Comparison of ENCODE assay signal across 8 cellular contexts in the genomic region with DNA sequence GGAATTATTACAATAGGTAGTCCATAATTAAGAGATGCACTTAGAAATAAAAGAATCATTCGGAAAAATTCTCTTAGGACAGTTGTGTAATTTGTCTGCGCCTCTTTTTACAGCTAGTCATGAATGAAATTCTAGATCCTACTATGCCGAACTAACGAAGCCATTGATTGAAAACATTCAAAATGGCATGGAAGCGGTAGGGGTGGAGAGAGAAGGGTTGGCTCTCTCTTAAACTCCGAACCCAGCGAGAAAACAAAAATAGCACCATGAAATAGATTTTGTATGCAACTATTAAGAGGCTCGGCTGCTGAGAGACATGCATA. TPM values are rescaled to one million over a fixed set of nuclear protein-coding genes. Genes with fewer than 3 reads are reported as not detected.
DNase-seq lines count a peak whose midpoint lies in the region; ATAC-seq and TF ChIP-seq lines count a peak whose summit lies in the region.

No MANE protein-coding gene starts in this region.

- no peaks in the 10 kb centered on the region for H3K36me3 ChIP-seq in Caco-2 (ENCODE audit: control insufficient read depth, insufficient read depth, low read length)
- H3K36me3 ChIP-seq in mucosa of stomach (ENCODE audit: control insufficient read depth, insufficient read depth, low read length), result no peaks in the 10 kb centered on the region

- peaks cover 13% of the 10 kb centered on the region for H3K36me3 Mint-ChIP-seq in Caco-2 (ENCODE audit: insufficient read depth, unreplicated experiment)
- peaks cover 18% of the 10 kb centered on the region for H3K36me3 Mint-ChIP-seq in central memory CD8-positive, alpha-beta T cell (ENCODE audit: insufficient read depth)

- H3K9ac ChIP-seq in mucosa of stomach (ENCODE audit: low read length), result peak overlapping the region; percentile 83

- TSS peak; percentile 34 for BruUV-seq in Caco-2 (replicated peaks; lab: Mats Ljungman, UMichigan)

- peak overlapping the region; percentile 77 for H3K27ac Mint-ChIP-seq in Caco-2 (ENCODE audit: unreplicated experiment)
- peak overlapping the region; percentile 92 for H3K27ac Mint-ChIP-seq in central memory CD8-positive, alpha-beta T cell (ENCODE audit: low read depth)

- no peaks in the 10 kb centered on the region for H3K9me3 ChIP-seq in Caco-2
- no peaks in the 10 kb centered on the region for H3K9me3 ChIP-seq in mucosa of stomach (ENCODE audit: control insufficient read depth, low read length)

- H3K4me1 ChIP-seq in Caco-2 (peaks cover 6% of the 10 kb centered on the region), mucosa of stomach (ENCODE audit: control insufficient read depth, insufficient read depth, low read length) (no peaks in the 10 kb centered on the region)

- H3K27me3 ChIP-seq in Caco-2 (replicated peaks; ENCODE audit: control insufficient read depth, insufficient read depth, low read length) (no peaks in the 10 kb centered on the region), mucosa of stomach (ENCODE audit: control insufficient read depth, insufficient read depth, low read length) (no peaks in the 10 kb centered on the region)

- H3K4me1 Mint-ChIP-seq in Caco-2 (ENCODE audit: low read depth, unreplicated experiment), result peaks cover 7% of the 10 kb centered on the region
- peaks cover 24% of the 10 kb centered on the region for H3K4me1 Mint-ChIP-seq in central memory CD8-positive, alpha-beta T cell

- no peaks in the 10 kb centered on the region for H3K9me3 Mint-ChIP-seq in Caco-2 (ENCODE audit: unreplicated experiment)
- H3K9me3 Mint-ChIP-seq in central memory CD8-positive, alpha-beta T cell, result no peaks in the 10 kb centered on the region

- peak overlapping the region; percentile 85 for H3K4me3 ChIP-seq in Caco-2 (ENCODE audit: low read depth, low read length)
- peak overlapping the region; percentile 87 for H3K4me3 ChIP-seq in LNCaP clone FGC (ENCODE audit: low read depth, low read length)
- H3K4me3 ChIP-seq in mucosa of stomach (ENCODE audit: low read length), result peak overlapping the region; percentile 75

- CTCF ChIA-PET in Caco-2 (lab: Charles Lee), result no interaction called here

- H3K4me3 Mint-ChIP-seq in Caco-2 (ENCODE audit: unreplicated experiment), result peak overlapping the region; percentile 97
- H3K4me3 Mint-ChIP-seq in central memory CD8-positive, alpha-beta T cell, result peak overlapping the region; percentile 96

- no peak for ATAC-seq in central memory CD8-positive, alpha-beta T cell (replicated peaks; ENCODE audit: extremely low read depth, poor library complexity, severe bottlenecking)
- ATAC-seq in HG02973 (IDR thresholded peaks at IDR 0.05; ENCODE audit: unreplicated experiment) (no peak), HG02763 (IDR thresholded peaks at IDR 0.05; ENCODE audit: unreplicated experiment) (no peak), GM21515 (IDR thresholded peaks at IDR 0.05; ENCODE audit: unreplicated experiment) (no peak)

- TF ChIP-seq CTCF in Caco-2 (IDR thresholded peaks at IDR 0.05; ENCODE audit: insufficient read depth in 1 of 2, low read depth in 1 of 2, low read length in 1 of 2, severe bottlenecking in 1 of 2, unreplicated experiment in 1 of 2) (no peak), LNCaP clone FGC (IDR thresholded peaks at IDR 0.05; ENCODE audit: control insufficient read depth, extremely low read depth, insufficient read depth) (no peak)

- POLR2A ChIA-PET in Caco-2 (lab: Charles Lee), result no interaction called here

- intact Hi-C loops in Caco-2 (cut with micrococcal nuclease; ENCODE audit: unreplicated experiment), result loop anchor here (10.0 kb wide), 1 partner anchor 291 kb away; a partner anchor contains a TSS

- peaks cover 4% of the 10 kb centered on the region for H3K27me3 Mint-ChIP-seq in Caco-2 (ENCODE audit: insufficient read depth, unreplicated experiment)
- H3K27me3 Mint-ChIP-seq in central memory CD8-positive, alpha-beta T cell, result no peaks in the 10 kb centered on the region

- DNase-seq in Caco-2, result no peak
- no peak for DNase-seq in LNCaP clone FGC (ENCODE audit: low read depth)
- DNase-seq in central memory CD8-positive, alpha-beta T cell (ENCODE audit: low spot score in 2 of 2), result no peak
- DNase-seq in MV-4-11 (lab: John Stamatoyannopoulos, UW), result no peak

RNA-seq across cellular contexts. Expression of a gene that starts 1.1 kb away (rescaled TPM):
- total RNA-seq in Caco-2 (2022), result 5.6 and 6.4 TPM in 2 replicates
